9 cellular contexts compared by ENCODE assay signal in the genomic region with DNA sequence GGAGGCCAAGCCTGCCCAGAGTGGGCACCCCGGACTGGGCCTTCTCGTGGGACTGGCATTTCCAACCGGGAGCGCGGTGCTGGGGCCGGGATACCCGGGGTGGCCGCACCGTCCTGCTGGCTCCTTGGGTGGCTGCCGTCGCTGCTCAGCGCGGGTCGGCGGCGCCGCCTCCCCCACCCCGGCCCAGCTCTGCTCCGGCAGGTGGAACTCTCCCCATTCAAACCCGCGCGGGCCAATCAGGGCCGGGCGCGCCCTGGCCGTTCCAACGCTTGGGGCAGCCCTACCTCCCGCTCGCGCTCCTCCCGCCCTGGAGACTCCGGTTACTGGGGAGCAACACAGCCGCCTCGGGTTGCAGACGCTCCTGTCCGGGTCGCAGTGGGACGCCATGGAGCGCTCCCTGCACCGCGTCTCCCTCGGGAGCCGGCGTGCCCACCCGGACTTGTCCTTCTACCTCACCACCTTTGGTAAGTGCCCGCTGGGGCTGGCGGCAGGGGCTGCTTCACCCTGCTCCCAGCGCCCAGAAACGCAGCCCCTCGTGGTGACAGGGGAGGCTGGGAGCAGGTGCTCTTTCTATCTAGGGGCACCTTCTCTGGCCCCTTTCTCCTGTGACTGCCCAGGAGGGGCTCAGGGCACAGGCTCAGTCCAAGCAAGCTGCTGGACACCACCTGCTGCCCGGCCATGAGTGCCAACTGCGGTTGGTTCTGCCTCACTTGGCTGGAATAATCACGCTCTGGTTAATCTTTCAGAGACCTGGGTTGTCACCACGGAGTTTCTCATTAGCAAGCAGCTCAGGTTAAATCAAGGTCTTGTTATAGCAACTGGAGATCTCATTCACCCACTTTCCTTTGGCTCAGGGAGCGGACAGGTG. TPM values are rescaled to one million over a fixed set of nuclear protein-coding genes. Genes with fewer than 3 reads are reported as not detected.
A peak's percentile ranks its signal among the peaks of the same experiment; 100 is the strongest.
DNase-seq lines count a peak whose midpoint lies in the region; ATAC-seq and TF ChIP-seq lines count a peak whose summit lies in the region.
"Had no signal": no experiment of that assay in that cellular context is flagged by ENCODE, and none has a peak within 500 bp of the region (broad histone marks: within the 10 kb centered on the region; RNA-seq: fewer than 3 reads in every experiment).

A gene (plus strand): TSS at position 310 of the 868 bp plus-strand sequence. CDS start 76 bp downstream, at position 386.

- H3K27me3 ChIP-seq in Peyer's patch (no peaks in the 10 kb centered on the region), mucosa of rectum (ENCODE audit: control insufficient read depth in 2 of 2, insufficient read depth in 2 of 2, low read length in 2 of 2) (no peaks in the 10 kb centered on the region), WERI-Rb-1 (ENCODE audit: insufficient read depth, low read depth, severe bottlenecking) (no peaks in the 10 kb centered on the region)

- ATAC-seq in activated T-cell treated with anti-CD3 and anti-CD28 coated beads, Interleukin-2, amount 50 U/mL, for 72 hours (replicated peaks in 1 of 2) = no peak
- ATAC-seq in HG02938 (IDR thresholded peaks at IDR 0.05; ENCODE audit: unreplicated experiment) = no peak
- no peak for ATAC-seq in HG02840 (IDR thresholded peaks at IDR 0.05; ENCODE audit: low FRiP score, unreplicated experiment)

- peak; percentile 11 to 54 for TF ChIP-seq POLR2A in Peyer's patch (IDR thresholded peaks at IDR 0.05)

- H3K4me3 Mint-ChIP-seq in activated T-cell treated with anti-CD3 and anti-CD28 coated beads, Interleukin-2, amount 50 U/mL, for 72 hours = no peak within 1 kb of the TSS

- H3K36me3 ChIP-seq in Peyer's patch = no peaks in the 10 kb centered on the region
- no peaks in the 10 kb centered on the region for H3K36me3 ChIP-seq in mucosa of rectum (ENCODE audit: control insufficient read depth in 2 of 2, insufficient read depth in 2 of 2, low read length in 2 of 2)
- no peaks in the 10 kb centered on the region for H3K36me3 ChIP-seq in WERI-Rb-1

- peaks cover 0 to 2% of the 10 kb centered on the region in 2 donors for H3K36me3 Mint-ChIP-seq in activated T-cell treated with anti-CD3 and anti-CD28 coated beads, Interleukin-2, amount 50 U/mL, for 72 hours (ENCODE audit: insufficient read depth in 2 of 2)

- no peak for DNase-seq in activated T-cell treated with anti-CD3 and anti-CD28 coated beads, Interleukin-2, amount 50 U/mL, for 72 hours
- DNase-seq in activated T-cell treated with anti-CD3 and anti-CD28 coated beads, Interleukin-2, amount 50 U/mL, for 48 hours = no peak
- DNase-seq in Peyer's patch = peak in 2 of 3 donors; percentile 80 to 85
- peak; percentile 80 for DNase-seq in epithelial cell of proximal tubule (ENCODE audit: low read depth)
- DNase-seq in WERI-Rb-1 = no peak
- DNase-seq: DND-41 had no signal

- H3K4me1 ChIP-seq in Peyer's patch = peaks cover 0 to 9% (median 0%) of the 10 kb centered on the region in 4 donors
- H3K4me1 ChIP-seq in mucosa of rectum (ENCODE audit: control insufficient read depth in 2 of 2, insufficient read depth in 2 of 2, low read length in 2 of 2) = peaks cover 6 to 7% of the 10 kb centered on the region in 2 donors

- no peaks in the 10 kb centered on the region for H3K4me1 Mint-ChIP-seq in activated T-cell treated with anti-CD3 and anti-CD28 coated beads, Interleukin-2, amount 50 U/mL, for 72 hours (ENCODE audit: low read depth)

- no peak within 1 kb of the TSS for H3K27ac Mint-ChIP-seq in activated T-cell treated with anti-CD3 and anti-CD28 coated beads, Interleukin-2, amount 50 U/mL, for 72 hours

- H3K9me3 ChIP-seq in Peyer's patch (no peaks in the 10 kb centered on the region), mucosa of rectum (ENCODE audit: control insufficient read depth in 2 of 2, low read length in 2 of 2) (no peaks in the 10 kb centered on the region), WERI-Rb-1 (ENCODE audit: severe bottlenecking) (no peaks in the 10 kb centered on the region)

- H3K4me3 ChIP-seq in Peyer's patch = peak within 1 kb of the TSS in 3 of 4 donors; percentile 34 to 62 (median 61)
- H3K4me3 ChIP-seq in epithelial cell of proximal tubule (ENCODE audit: low read depth, low read length) = peak within 1 kb of the TSS; percentile 79
- peak within 1 kb of the TSS; percentile 69 to 77 for H3K4me3 ChIP-seq in mucosa of rectum (ENCODE audit: low read length in 2 of 2)
- H3K4me3 ChIP-seq in WERI-Rb-1 (ENCODE audit: low read depth, low read length) = no peak within 1 kb of the TSS

- H3K9ac ChIP-seq in mucosa of rectum (ENCODE audit: low read depth in 1 of 2, low read length in 2 of 2) = peak within 1 kb of the TSS; percentile 60 to 78

- no peaks in the 10 kb centered on the region for H3K9me3 Mint-ChIP-seq in activated T-cell treated with anti-CD3 and anti-CD28 coated beads, Interleukin-2, amount 50 U/mL, for 72 hours

- H3K27ac ChIP-seq in Peyer's patch (peak within 1 kb of the TSS in 3 of 4 donors; percentile 46 to 58 (median 52)), mucosa of rectum (ENCODE audit: low read depth in 2 of 2, low read length in 2 of 2) (peak within 1 kb of the TSS; percentile 20 to 32), WERI-Rb-1 (no peak within 1 kb of the TSS)

- TF ChIP-seq CTCF in Peyer's patch (IDR thresholded peaks at IDR 0.05) (peak in 1 of 6 experiments; percentile 31), epithelial cell of proximal tubule (conservative IDR thresholded peaks at IDR 0.05; ENCODE audit: low read depth, low read length) (peak; percentile 5), WERI-Rb-1 (IDR thresholded peaks at IDR 0.05; ENCODE audit: low read depth, low read length) (no peak)

- H3K27me3 Mint-ChIP-seq in activated T-cell treated with anti-CD3 and anti-CD28 coated beads, Interleukin-2, amount 50 U/mL, for 72 hours (ENCODE audit: low read depth) = no peaks in the 10 kb centered on the region

RNA-seq across cellular contexts. Expression of the gene that starts here (rescaled TPM):
- 10 to 100 TPM; 36.5 to 48.2 TPM for total RNA-seq in activated T-cell treated with anti-CD3 and anti-CD28 coated beads, Interleukin-2, amount 50 U/mL, for 72 hours
- total RNA-seq in Peyer's patch = 100 to 1,000 TPM in 2 of 4 donors, 10 to 100 TPM in 2; 55.3 to 113 (median 88.6) TPM
- 66.9 and 79.2 TPM in 2 replicates for total RNA-seq in epithelial cell of proximal tubule

Comparison
In these comparisons a context has a peak if more than half of its experiments do, and no peak if none do; other contexts are left out.
1. DNase-seq: peak in Peyer's patch (2 of 3) and epithelial cell of proximal tubule (single experiment); none in activated T-cell treated with anti-CD3 and anti-CD28 coated beads, Interleukin-2, amount 50 U/mL, for 72 hours (0 of 2), activated T-cell treated with anti-CD3 and anti-CD28 coated beads, Interleukin-2, amount 50 U/mL, for 48 hours (0 of 2) and WERI-Rb-1 (single experiment).